ENCODE assay signal across 8 cellular contexts in the genomic region with DNA sequence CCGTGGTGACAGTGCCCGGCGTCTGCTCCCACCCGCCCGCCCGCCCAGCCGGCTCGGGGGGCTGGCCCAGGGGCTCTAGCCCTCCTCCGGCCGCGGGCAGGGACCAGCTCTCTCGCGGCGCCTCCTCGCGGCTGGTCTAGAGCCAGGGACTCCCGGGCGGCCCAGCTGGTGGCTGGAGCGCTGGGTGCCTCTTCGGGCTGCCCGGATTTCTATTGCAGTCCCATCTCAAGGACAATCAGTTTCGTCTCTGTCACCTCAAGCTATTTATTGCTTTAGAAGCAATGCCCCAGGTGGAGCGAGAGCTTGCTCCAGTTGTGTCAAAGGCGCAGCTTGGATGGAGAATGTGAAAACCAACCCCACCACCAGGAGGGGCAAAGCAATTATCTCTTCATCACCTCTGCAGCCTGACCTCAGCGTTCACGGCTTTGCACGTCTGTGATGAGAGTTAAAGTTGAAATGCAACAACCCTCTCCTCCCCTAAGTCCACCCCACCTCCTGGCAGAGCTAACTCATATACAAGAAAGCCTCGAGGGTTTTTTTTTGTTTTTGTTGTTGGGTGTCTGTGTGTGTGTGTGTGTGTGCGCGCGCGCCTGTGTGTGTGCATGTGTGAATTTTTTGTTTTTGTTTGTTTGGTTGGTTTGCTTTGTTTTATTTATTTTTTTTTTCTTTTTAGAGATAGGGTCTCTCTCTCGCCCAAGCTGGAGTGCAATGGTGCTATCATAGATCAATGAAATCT. TPM values are rescaled to one million over a fixed set of nuclear protein-coding genes. Genes with fewer than 3 reads are reported as not detected.
DNase-seq lines count a peak whose midpoint lies in the region; ATAC-seq and TF ChIP-seq lines count a peak whose summit lies in the region.

A gene (minus strand): TSS at position 24 of the 736 bp plus-strand sequence. CDS start 151 bp downstream, outside the sequence.

- no peaks in the 10 kb centered on the region for H3K9me3 ChIP-seq in A673 (ENCODE audit: low read depth, low read length, poor library complexity, severe bottlenecking)
- H3K9me3 ChIP-seq in lower lobe of right lung, result no peaks in the 10 kb centered on the region

- POLR2A ChIA-PET in A673 (lab: Charles Lee; ENCODE audit: low non-redundant PET), result no interaction called here

- DNase-seq in A673 (ENCODE audit: low spot score) (peak; percentile 40), HFF-Myc (ENCODE audit: extremely low read depth, low read depth) (no peak), lower lobe of right lung (no peak), cerebellar cortex (ENCODE audit: low spot score) (no peak)

- CTCF ChIA-PET in A673 (lab: Charles Lee), result interaction anchor here (0.6 to 1.3 kb wide), 4 partner anchors 127 to 286 kb away, joined by 3 to 8 read pairs (median 3); no protein-coding TSS in a partner anchor

- H3K4me3 ChIP-seq in A673 (ENCODE audit: low read depth, low read length, poor library complexity, severe bottlenecking) (peak within 1 kb of the TSS; percentile 29), HFF-Myc (replicated peaks; ENCODE audit: low read depth, low read length) (peak within 1 kb of the TSS; percentile 28), lower lobe of right lung (peak within 1 kb of the TSS; percentile 60)

- no TSS peak for BruUV-seq in A673 (replicated peaks; lab: Mats Ljungman, UMichigan)

- H3K36me3 ChIP-seq in A673 (ENCODE audit: insufficient read depth, low read length, poor library complexity, severe bottlenecking), result no peaks in the 10 kb centered on the region
- no peaks in the 10 kb centered on the region for H3K36me3 ChIP-seq in lower lobe of right lung

- ATAC-seq in lower lobe of right lung, result peak; percentile 73 to 80
- ATAC-seq in HG03457 (IDR thresholded peaks at IDR 0.05; ENCODE audit: unreplicated experiment), result no peak
- no peak for ATAC-seq in HG02678 (IDR thresholded peaks at IDR 0.05; ENCODE audit: unreplicated experiment)
- no peak for ATAC-seq in GM18861 (IDR thresholded peaks at IDR 0.05; ENCODE audit: unreplicated experiment)

- TF ChIP-seq CTCF in A673 (conservative IDR thresholded peaks at IDR 0.05; ENCODE audit: low read depth, low read length) (peak; percentile 48), HFF-Myc (IDR thresholded peaks at IDR 0.05; ENCODE audit: low read depth, low read length, missing control alignments) (peak; percentile 63), lower lobe of right lung (IDR thresholded peaks at IDR 0.05) (peak; percentile 44)

- intact Hi-C loops in A673 (cut with micrococcal nuclease; ENCODE audit: unreplicated experiment) (loop anchor here (5.0 to 10.0 kb wide), 2 partner anchors 73 to 105 kb away; no protein-coding TSS in a partner anchor), lower lobe of right lung (cut with DNase I) (loop anchor here (10.0 kb wide), 2 partner anchors 135 to 285 kb away; no protein-coding TSS in a partner anchor)

- H3K4me1 ChIP-seq in A673 (ENCODE audit: insufficient read depth, low read length, poor library complexity, severe bottlenecking), result no peaks in the 10 kb centered on the region
- H3K4me1 ChIP-seq in lower lobe of right lung, result no peaks in the 10 kb centered on the region

- H3K27me3 ChIP-seq in A673 (replicated peaks; ENCODE audit: insufficient read depth, low read depth, low read length, poor library complexity) (peaks cover 78% of the 10 kb centered on the region), lower lobe of right lung (ENCODE audit: low read depth) (peaks cover 27% of the 10 kb centered on the region)

- H3K27ac ChIP-seq in A673 (ENCODE audit: low read depth, low read length, poor library complexity, severe bottlenecking), result no peak within 1 kb of the TSS
- H3K27ac ChIP-seq in cingulate gyrus (ENCODE audit: low read depth, low read length), result peak within 1 kb of the TSS; percentile 29
- H3K27ac ChIP-seq in lower lobe of right lung, result peak within 1 kb of the TSS; percentile 72

RNA-seq across cellular contexts. Expression of the gene that starts here (rescaled TPM):
- total RNA-seq in A673 (2021) (0.07 TPM in 1 of 2 replicates, not detected in the other), lower lobe of right lung (23.4 TPM)

Comparison
In these comparisons a context has a peak if more than half of its experiments do, and no peak if none do; other contexts are left out.
1. RNA of the gene that starts here (total RNA-seq): 23.4 TPM in lower lobe of right lung (single experiment); 0.07 TPM in A673; every median in the first group is over 10 times any median in the second.
2. Peak in DNase-seq and H3K4me3 ChIP-seq in A673; RNA of the gene not detected or under 1 TPM.
3. ATAC-seq: peak in lower lobe of right lung (2 of 2); none in HG03457 (single experiment), HG02678 (single experiment) and GM18861 (single experiment).
4. Peak in every context shown above with its lines, with median percentiles within 50 percentile points of each other: H3K4me3 ChIP-seq and CTCF ChIP-seq.